Comparison of ENCODE assay signal across 10 cellular contexts in genomic region chr12:44873898-44874297, GRCh38. TPM values are rescaled to one million over a fixed set of nuclear protein-coding genes. Genes with fewer than 3 reads are reported as not detected.
A peak's percentile ranks its signal among the peaks of the same experiment; 100 is the strongest.
DNase-seq lines count a peak whose midpoint lies in the region; ATAC-seq and TF ChIP-seq lines count a peak whose summit lies in the region.
"Had no signal": no experiment of that assay in that cellular context is flagged by ENCODE, and none has a peak within 500 bp of the region (broad histone marks: within the 10 kb centered on the region; RNA-seq: fewer than 3 reads in every experiment).

No MANE protein-coding gene starts in this region.

- no peaks in the 10 kb centered on the region for H4K20me1 ChIP-seq in H9 (ENCODE audit: control insufficient read depth, insufficient read depth, insufficient read length)

- peak overlapping the region; percentile 90 to 99 (median 98) for H3K4me3 Mint-ChIP-seq in CD4-positive, alpha-beta memory T cell
- peak overlapping the region in 1 of 2 experiments; percentile 100; a peak in 2 of 5 replicates for H3K4me3 Mint-ChIP-seq in H9
- peak overlapping the region; percentile 96 for H3K4me3 Mint-ChIP-seq in activated T-helper 1 cell treated with anti-CD3 and anti-CD28 coated beads, Interleukin-12 subunit alpha, Interleukin-12 subunit beta, Interleukin-2, Interleukin-4 antibody, amounts not matched to agents 30 ng/mL and 10 ng/mL and 1 ng/mL, durations not matched to agents 14 hours and 24 hours and 36 hours

- no peak overlapping the region for H4K8ac ChIP-seq in H9 (replicated peaks; ENCODE audit: insufficient read length, low read depth, low read length)

- peaks cover 10% of the 10 kb centered on the region for H3K23me2 ChIP-seq in H9 (ENCODE audit: insufficient read length, low read depth, low read length, poor library complexity, severe bottlenecking)

- H2BK5ac ChIP-seq in H9 (ENCODE audit: insufficient read length, low read length): no peak overlapping the region

- H2AK5ac ChIP-seq in H9 (ENCODE audit: insufficient read length, low read length): no peak overlapping the region

- H3K4me3 ChIP-seq in CD4-positive, alpha-beta memory T cell (ENCODE audit: low read length in 2 of 2): peak overlapping the region in 1 of 2 donors; percentile 67
- H3K4me3 ChIP-seq: left ventricle myocardium inferior had no signal

- H3K23ac ChIP-seq in H9 (ENCODE audit: insufficient read length, low read depth, low read length): no peak overlapping the region

- no peak overlapping the region for H3K9ac ChIP-seq in H9 (ENCODE audit: extremely low read depth, insufficient read length, low read length)

- no peaks in the 10 kb centered on the region for H3K79me1 ChIP-seq in H9 (ENCODE audit: insufficient read depth, low read depth, low read length, poor library complexity, severe bottlenecking)

- H3K4me1 ChIP-seq in CD4-positive, alpha-beta memory T cell (ENCODE audit: insufficient read depth, low read length): peaks cover 35% of the 10 kb centered on the region
- H3K4me1 ChIP-seq in H9 (ENCODE audit: insufficient read depth, low read length): peaks cover 2% of the 10 kb centered on the region; the same call in 1 of the 2 replicates

- H2BK20ac ChIP-seq in H9 (ENCODE audit: low read depth, low read length, poor library complexity, severe bottlenecking): no peak overlapping the region

- intact Hi-C loops in CD4-positive, alpha-beta memory T cell (cut with micrococcal nuclease): loop anchor here (1.0 to 5.0 kb wide), 5 partner anchors 26 to 99 kb away; no protein-coding TSS in a partner anchor
- intact Hi-C loops in activated T-helper 1 cell treated with anti-CD3 and anti-CD28 coated beads, Interleukin-12 subunit alpha, Interleukin-12 subunit beta, Interleukin-2, Interleukin-4 antibody, amounts not matched to agents 30 ng/mL and 10 ng/mL and 1 ng/mL, durations not matched to agents 14 hours and 24 hours and 36 hours (cut with micrococcal nuclease): loop anchor here (1.0 to 5.0 kb wide), 4 partner anchors 57 to 857 kb away; no protein-coding TSS in a partner anchor

- peak overlapping the region; percentile 28 for H3K4me2 ChIP-seq in H9 (ENCODE audit: insufficient read depth, insufficient read length, low read length)

- H4K91ac ChIP-seq in H9 (ENCODE audit: insufficient read length, low read depth, low read length): no peak overlapping the region

- H3K9me3 Mint-ChIP-seq in CD4-positive, alpha-beta memory T cell: peaks cover 0 to 22% (median 10%) of the 10 kb centered on the region in 8 donors
- peaks cover 6 to 15% of the 10 kb centered on the region in 2 experiments; a peak in 4 of 5 replicates for H3K9me3 Mint-ChIP-seq in H9
- H3K9me3 Mint-ChIP-seq in activated T-helper 1 cell treated with anti-CD3 and anti-CD28 coated beads, Interleukin-12 subunit alpha, Interleukin-12 subunit beta, Interleukin-2, Interleukin-4 antibody, amounts not matched to agents 30 ng/mL and 10 ng/mL and 1 ng/mL, durations not matched to agents 14 hours and 24 hours and 36 hours: peaks cover 12% of the 10 kb centered on the region

- H3K79me2 ChIP-seq in H9 (ENCODE audit: insufficient read depth, low read length): peaks cover 3% of the 10 kb centered on the region; the same call in 1 of the 2 replicates

- H3K56ac ChIP-seq in H9 (ENCODE audit: insufficient read length, low read depth, low read length): no peak overlapping the region

- H3K4ac ChIP-seq in H9 (ENCODE audit: low read depth, low read length): no peak overlapping the region

- peaks cover 6% of the 10 kb centered on the region for H3K27me3 ChIP-seq in CD4-positive, alpha-beta memory T cell (ENCODE audit: insufficient read depth, low read length)
- no peaks in the 10 kb centered on the region; the same call in 1 of the 2 replicates for H3K27me3 ChIP-seq in H9 (ENCODE audit: insufficient read depth, low read length)

- peaks cover 24 to 37% of the 10 kb centered on the region in 2 donors for H3K36me3 Mint-ChIP-seq in CD4-positive, alpha-beta memory T cell
- peaks cover 6 to 16% (median 16%) of the 10 kb centered on the region in 3 experiments; a peak in 6 of 7 replicates for H3K36me3 Mint-ChIP-seq in H9 (ENCODE audit: insufficient read depth in 1 of 3, low read depth in 3 of 3)
- peaks cover 10% of the 10 kb centered on the region for H3K36me3 Mint-ChIP-seq in activated T-helper 1 cell treated with anti-CD3 and anti-CD28 coated beads, Interleukin-12 subunit alpha, Interleukin-12 subunit beta, Interleukin-2, Interleukin-4 antibody, amounts not matched to agents 30 ng/mL and 10 ng/mL and 1 ng/mL, durations not matched to agents 14 hours and 24 hours and 36 hours (ENCODE audit: low read depth)

- peak; percentile 51 for TF ChIP-seq CTCF in H9 (conservative IDR thresholded peaks at IDR 0.05)

- H3K36me3 ChIP-seq in CD4-positive, alpha-beta memory T cell (ENCODE audit: insufficient read depth, low read length): no peaks in the 10 kb centered on the region
- H3K36me3 ChIP-seq: left ventricle myocardium inferior had no signal

- no peak overlapping the region for H3K14ac ChIP-seq in H9 (ENCODE audit: insufficient read depth, low read length)

- H3K18ac ChIP-seq in H9 (ENCODE audit: insufficient read length, low read depth, low read length): no peak overlapping the region

- H4K5ac ChIP-seq in H9 (ENCODE audit: insufficient read length, low read depth, low read length): no peak overlapping the region

- H3K9me3 ChIP-seq in CD4-positive, alpha-beta memory T cell (ENCODE audit: control insufficient read depth in 1 of 2, low read length in 2 of 2): no peaks in the 10 kb centered on the region
- H3K9me3 ChIP-seq in H9 (ENCODE audit: control insufficient read depth, low read depth, low read length): no peaks in the 10 kb centered on the region

- H3K27me3 Mint-ChIP-seq in CD4-positive, alpha-beta memory T cell: peaks cover 9 to 27% of the 10 kb centered on the region in 2 donors
- H3K27me3 Mint-ChIP-seq in H9 (ENCODE audit: low read depth): peaks cover 28% of the 10 kb centered on the region
- H3K27me3 Mint-ChIP-seq in activated T-helper 1 cell treated with anti-CD3 and anti-CD28 coated beads, Interleukin-12 subunit alpha, Interleukin-12 subunit beta, Interleukin-2, Interleukin-4 antibody, amounts not matched to agents 30 ng/mL and 10 ng/mL and 1 ng/mL, durations not matched to agents 14 hours and 24 hours and 36 hours (ENCODE audit: insufficient read depth): peaks cover 19% of the 10 kb centered on the region

- H2BK12ac ChIP-seq in H9 (ENCODE audit: insufficient read length, low read depth, low read length): no peak overlapping the region

- H3K4me1 Mint-ChIP-seq in CD4-positive, alpha-beta memory T cell: peaks cover 21 to 68% (median 43%) of the 10 kb centered on the region in 4 donors
- peaks cover 13 to 14% of the 10 kb centered on the region in 2 experiments for H3K4me1 Mint-ChIP-seq in H9
- H3K4me1 Mint-ChIP-seq in activated T-helper 1 cell treated with anti-CD3 and anti-CD28 coated beads, Interleukin-12 subunit alpha, Interleukin-12 subunit beta, Interleukin-2, Interleukin-4 antibody, amounts not matched to agents 30 ng/mL and 10 ng/mL and 1 ng/mL, durations not matched to agents 14 hours and 24 hours and 36 hours (ENCODE audit: low read depth): peaks cover 45% of the 10 kb centered on the region

- H2BK120ac ChIP-seq in H9 (ENCODE audit: low read depth, low read length, poor library complexity, severe bottlenecking): no peak overlapping the region

- ATAC-seq in HG03097 (IDR thresholded peaks at IDR 0.05; ENCODE audit: low FRiP score, unreplicated experiment) (no peak), GM21360 (IDR thresholded peaks at IDR 0.05; ENCODE audit: unreplicated experiment) (no peak)

- H3T11ph ChIP-seq in H9 (ENCODE audit: low read length): no peak overlapping the region

- no peak overlapping the region for H2BK15ac ChIP-seq in H9 (ENCODE audit: low read depth, low read length)

- no peak overlapping the region for H2AFZ ChIP-seq in H9 (ENCODE audit: low read length)

- DNase-seq in CD4-positive, alpha-beta memory T cell: peak in 4 of 5 donors; percentile 34 to 44 (median 38)
- DNase-seq in H9: no peak
- DNase-seq in activated T-helper 1 cell treated with anti-CD3 and anti-CD28 coated beads, Interleukin-12 subunit alpha, Interleukin-12 subunit beta, Interleukin-2, Interleukin-4 antibody, amounts not matched to agents 30 ng/mL and 10 ng/mL and 1 ng/mL, durations not matched to agents 14 hours and 24 hours and 36 hours (ENCODE audit: low spot score): no peak
- DNase-seq in kidney glomerular epithelial cell (lab: John Stamatoyannopoulos, UW): peak; percentile 18
- DNase-seq in islet precursor cell: no peak
- no peak for DNase-seq in NCI-H2196 (lab: John Stamatoyannopoulos, UW; ENCODE audit: unreplicated experiment)
- DNase-seq: activated CD4-positive, alpha-beta T cell treated with anti-CD3 and anti-CD28 coated beads, Interleukin-2, amount 50 U/mL, for 48 hours; left ventricle myocardium inferior had no signal

- peak overlapping the region; percentile 42 for H3K27ac ChIP-seq in CD4-positive, alpha-beta memory T cell (ENCODE audit: low read depth, low read length)
- no peak overlapping the region for H3K27ac ChIP-seq in H9 (ENCODE audit: insufficient read length, low read depth, low read length)
- H3K27ac ChIP-seq: left ventricle myocardium inferior had no signal

- H3K27ac Mint-ChIP-seq in CD4-positive, alpha-beta memory T cell: peak overlapping the region in 6 of 7 donors; percentile 47 to 92 (median 86)
- no peak overlapping the region for H3K27ac Mint-ChIP-seq in H9
- H3K27ac Mint-ChIP-seq in activated T-helper 1 cell treated with anti-CD3 and anti-CD28 coated beads, Interleukin-12 subunit alpha, Interleukin-12 subunit beta, Interleukin-2, Interleukin-4 antibody, amounts not matched to agents 30 ng/mL and 10 ng/mL and 1 ng/mL, durations not matched to agents 14 hours and 24 hours and 36 hours: no peak overlapping the region

- CTCF ChIA-PET in CD4-positive, alpha-beta memory T cell (lab: Charles Lee; ENCODE audit: partially characterized antibody): interaction anchor here (1.0 to 10.1 kb wide), 13 partner anchors 10 to 884 kb away, joined by 3 to 228 read pairs (median 5); no protein-coding TSS in a partner anchor

- POLR2A ChIA-PET in CD4-positive, alpha-beta memory T cell (lab: Charles Lee; ENCODE audit: partially characterized antibody): interaction anchor here (0.6 to 5.7 kb wide), 9 partner anchors 10 to 102 kb away, joined by 3 to 58 read pairs (median 5); no protein-coding TSS in a partner anchor

- no CpG with 5 or more reads among the region's 1 CpG for WGBS in H9 (ENCODE audit: extremely low coverage, insufficient read length, low lambda C conversion rate)

RNA-seq across cellular contexts. Expression of gene NELL2, which starts 2.2 kb away (rescaled TPM):
- total RNA-seq in CD4-positive, alpha-beta memory T cell: 100 to 1,000 TPM; 233 to 257 TPM
- polyA plus RNA-seq in CD4-positive, alpha-beta memory T cell: 100 to 1,000 TPM in 1 of 2 donors, 10 to 100 TPM in 1; 92.8 to 126 TPM
- total RNA-seq in H9 (2021): 31.9 and 32.7 TPM in 2 replicates
- total RNA-seq in activated T-helper 1 cell treated with anti-CD3 and anti-CD28 coated beads, Interleukin-12 subunit alpha, Interleukin-12 subunit beta, Interleukin-2, Interleukin-4 antibody, amounts not matched to agents 30 ng/mL and 10 ng/mL and 1 ng/mL, durations not matched to agents 14 hours and 24 hours and 36 hours: 11.5 and 16.4 TPM in 2 replicates

Comparison
In these comparisons a context has a peak if more than half of its experiments do, and no peak if none do; other contexts are left out.
1. DNase-seq: peak in CD4-positive, alpha-beta memory T cell (4 of 5) and kidney glomerular epithelial cell (single experiment); none in H9 (single experiment), activated T-helper 1 cell treated with anti-CD3 and anti-CD28 coated beads, Interleukin-12 subunit alpha, Interleukin-12 subunit beta, Interleukin-2, Interleukin-4 antibody, amounts not matched to agents 30 ng/mL and 10 ng/mL and 1 ng/mL, durations not matched to agents 14 hours and 24 hours and 36 hours (single experiment), islet precursor cell (single experiment) and NCI-H2196 (single experiment).
2. H3K27ac Mint-ChIP-seq: peak in CD4-positive, alpha-beta memory T cell (6 of 7); none in H9 (0 of 3) and activated T-helper 1 cell treated with anti-CD3 and anti-CD28 coated beads, Interleukin-12 subunit alpha, Interleukin-12 subunit beta, Interleukin-2, Interleukin-4 antibody, amounts not matched to agents 30 ng/mL and 10 ng/mL and 1 ng/mL, durations not matched to agents 14 hours and 24 hours and 36 hours (single experiment).